8 cellular contexts compared by ENCODE assay signal in the genomic region with DNA sequence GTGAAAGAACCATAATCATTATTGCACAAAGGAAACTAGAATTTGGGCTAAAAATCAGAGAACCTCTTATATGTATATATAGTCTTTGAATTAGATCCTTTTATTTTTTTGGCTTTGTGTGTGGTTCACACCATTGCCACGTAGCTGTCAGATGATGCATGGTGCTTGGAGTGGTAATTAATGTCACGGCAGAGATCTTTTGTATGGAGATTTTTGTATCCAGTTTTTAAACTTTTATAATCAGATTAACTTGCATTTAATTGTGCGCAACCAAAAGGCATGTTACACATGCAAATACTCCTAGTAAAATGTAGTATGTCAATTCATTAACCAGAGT. TPM values are rescaled to one million over a fixed set of nuclear protein-coding genes. Genes with fewer than 3 reads are reported as not detected.
DNase-seq lines count a peak whose midpoint lies in the region; ATAC-seq, FAIRE-seq and TF ChIP-seq lines count a peak whose summit lies in the region.

No MANE protein-coding gene starts in this region.

- no peak for TF ChIP-seq CTCF in astrocyte (IDR thresholded peaks at IDR 0.05; ENCODE audit: insufficient read depth, low read depth, low read length)
- no peak for TF ChIP-seq CTCF in left lung (IDR thresholded peaks at IDR 0.05)
- no peak for TF ChIP-seq CTCF in tibial nerve (IDR thresholded peaks at IDR 0.05)

- H3K4me2 ChIP-seq in BLaER1 treated with 17β-estradiol and CSF1 and Interleukin-3, amounts not matched to agents 10 nM and 100 nM, result peak overlapping the region; percentile 62 to 88 (median 74)
- peak overlapping the region; percentile 82 for H3K4me2 ChIP-seq in astrocyte (ENCODE audit: low read length)

- no peaks in the 10 kb centered on the region for H3K36me3 Mint-ChIP-seq in astrocyte (ENCODE audit: low read depth, unreplicated experiment)

- H4K20me1 ChIP-seq in BLaER1 treated with 17β-estradiol and CSF1 and Interleukin-3, amounts not matched to agents 10 nM and 100 nM, result peaks cover 0 to 35% (median 7%) of the 10 kb centered on the region in 11 experiments; a peak in 11 of 22 replicates
- H4K20me1 ChIP-seq in astrocyte (ENCODE audit: insufficient read depth, low read length), result no peaks in the 10 kb centered on the region

- intact Hi-C loops in left lung (cut with DNase I), result no loop called here

- peak overlapping the region; percentile 55 for H3K27ac Mint-ChIP-seq in astrocyte (ENCODE audit: unreplicated experiment)

- H3K4me3 Mint-ChIP-seq in astrocyte (ENCODE audit: unreplicated experiment), result peak overlapping the region; percentile 91

- no peak for TF ChIP-seq POLR2A in tibial nerve (IDR thresholded peaks at IDR 0.05)

- no peak for TF ChIP-seq EP300 in tibial nerve (IDR thresholded peaks at IDR 0.05)

- no peaks in the 10 kb centered on the region for H3K27me3 Mint-ChIP-seq in astrocyte (ENCODE audit: low read depth, unreplicated experiment)

- no peaks in the 10 kb centered on the region for H3K9me3 ChIP-seq in BLaER1 treated with 17β-estradiol and CSF1 and Interleukin-3, amounts not matched to agents 10 nM and 100 nM (replicated peaks in 1 of 11)
- H3K9me3 ChIP-seq in astrocyte (ENCODE audit: insufficient read depth, low read depth, low read length), result no peaks in the 10 kb centered on the region
- no peaks in the 10 kb centered on the region for H3K9me3 ChIP-seq in left lung
- H3K9me3 ChIP-seq in tibial nerve, result no peaks in the 10 kb centered on the region

- peak overlapping the region in 10 of 11 experiments; percentile 66 to 93 (median 90); a peak in 18 of 22 replicates for H3K27ac ChIP-seq in BLaER1 treated with 17β-estradiol and CSF1 and Interleukin-3, amounts not matched to agents 10 nM and 100 nM
- peak overlapping the region; percentile 84 for H3K27ac ChIP-seq in astrocyte (ENCODE audit: low read depth, low read length)
- H3K27ac ChIP-seq in left lung, result peak overlapping the region; percentile 86 to 95
- peak overlapping the region in 3 of 4 donors; percentile 70 to 88 (median 86) for H3K27ac ChIP-seq in tibial nerve

- no peaks in the 10 kb centered on the region for H3K27me3 ChIP-seq in BLaER1 treated with 17β-estradiol and CSF1 and Interleukin-3, amounts not matched to agents 10 nM and 100 nM
- no peaks in the 10 kb centered on the region for H3K27me3 ChIP-seq in astrocyte (ENCODE audit: insufficient read depth, low read length)
- H3K27me3 ChIP-seq in left lung, result no peaks in the 10 kb centered on the region
- H3K27me3 ChIP-seq in tibial nerve, result no peaks in the 10 kb centered on the region

- no peaks in the 10 kb centered on the region for H3K9me3 Mint-ChIP-seq in astrocyte (ENCODE audit: unreplicated experiment)

- peak overlapping the region; percentile 78 to 95 (median 89); a peak in 21 of 22 replicates for H3K9ac ChIP-seq in BLaER1 treated with 17β-estradiol and CSF1 and Interleukin-3, amounts not matched to agents 10 nM and 100 nM
- peak overlapping the region; percentile 92 for H3K9ac ChIP-seq in astrocyte (ENCODE audit: low read length)

- peaks cover 55% of the 10 kb centered on the region for H3K79me2 ChIP-seq in astrocyte (ENCODE audit: insufficient read depth, low read length)

- FAIRE-seq in astrocyte (lab: Jason Lieb, UNC), result peak; percentile 71

- DNase-seq in astrocyte (ENCODE audit: low read depth), result peak; percentile 36
- DNase-seq in left lung, result no peak
- no peak for DNase-seq in tibial nerve (ENCODE audit: low spot score in 2 of 2)
- no peak for DNase-seq in activated gamma-delta T cell (lab: John Stamatoyannopoulos, UW)
- no peak for DNase-seq in HuH-7 (ENCODE audit: low spot score)

- H3K36me3 ChIP-seq in BLaER1 treated with 17β-estradiol and CSF1 and Interleukin-3, amounts not matched to agents 10 nM and 100 nM, result peaks cover 0 to 37% (median 11%) of the 10 kb centered on the region in 11 experiments; a peak in 20 of 22 replicates
- peaks cover 15% of the 10 kb centered on the region for H3K36me3 ChIP-seq in astrocyte (ENCODE audit: insufficient read depth, low read length)
- H3K36me3 ChIP-seq in left lung, result no peaks in the 10 kb centered on the region
- H3K36me3 ChIP-seq in tibial nerve, result peaks cover 0 to 1% (median 0%) of the 10 kb centered on the region in 3 donors

- peak overlapping the region; percentile 75 to 97 (median 87) for H3K4me3 ChIP-seq in BLaER1 treated with 17β-estradiol and CSF1 and Interleukin-3, amounts not matched to agents 10 nM and 100 nM
- H3K4me3 ChIP-seq in astrocyte (ENCODE audit: insufficient read depth, low read depth, low read length), result peak overlapping the region; percentile 79
- H3K4me3 ChIP-seq in left lung, result peak overlapping the region; percentile 81 to 83
- peak overlapping the region; percentile 67 to 84 (median 76) for H3K4me3 ChIP-seq in tibial nerve

- peak overlapping the region; percentile 87 for H2AFZ ChIP-seq in astrocyte (ENCODE audit: low read depth, low read length)

- H3K4me1 ChIP-seq in BLaER1 treated with 17β-estradiol and CSF1 and Interleukin-3, amounts not matched to agents 10 nM and 100 nM, result peaks cover 14 to 31% (median 24%) of the 10 kb centered on the region in 10 experiments
- H3K4me1 ChIP-seq in astrocyte (ENCODE audit: insufficient read depth, low read length) (no peaks in the 10 kb centered on the region), left lung (peaks cover 0 to 30% of the 10 kb centered on the region in 2 donors), tibial nerve (peaks cover 0 to 37% (median 18%) of the 10 kb centered on the region in 4 donors)

- ATAC-seq in HG02943 (IDR thresholded peaks at IDR 0.05; ENCODE audit: low read depth, unreplicated experiment) (peak; percentile 2), left lung (peak; percentile 10), HG03196 (IDR thresholded peaks at IDR 0.05; ENCODE audit: unreplicated experiment) (no peak)

- 26 to 31% methylated on average over 3 of the region's 3 CpGs for WGBS in tibial nerve, 2 donors

- no peaks in the 10 kb centered on the region for H3K4me1 Mint-ChIP-seq in astrocyte (ENCODE audit: low read depth, unreplicated experiment)

RNA-seq across cellular contexts. Expression of a gene that starts 0.8 kb away (rescaled TPM):
- total RNA-seq in astrocyte (26.6 and 28.6 TPM in 2 replicates), left lung (10 to 100 TPM; 22.7 to 27.3 TPM), tibial nerve (10 to 100 TPM; 11.7 to 28.8 (median 19.4) TPM)

RNA-seq across cellular contexts. Expression of a gene that starts 19.1 kb away (rescaled TPM):
- total RNA-seq in astrocyte (7.9 and 8.7 TPM in 2 replicates), left lung (under 1 TPM in 1 of 2 donors, not detected in 1; 0.50 TPM), tibial nerve (1 to 10 TPM in 1 of 4 donors, not detected in 3; 3.1 TPM)

RNA-seq across cellular contexts. Expression of a gene that starts 54.9 kb away (rescaled TPM):
- total RNA-seq in astrocyte, result not detected in 2 replicates
- under 1 TPM in 1 of 2 donors, not detected in 1; 0.17 TPM for total RNA-seq in left lung
- not detected for total RNA-seq in tibial nerve
